In genomic region chr4:74114234-74114633, GRCh38 we compare ENCODE assay signal across 18 cellular contexts. TPM values are rescaled to one million over a fixed set of nuclear protein-coding genes. Genes with fewer than 3 reads are reported as not detected.
DNase-seq lines count a peak whose midpoint lies in the region; ATAC-seq, FAIRE-seq and TF ChIP-seq lines count a peak whose summit lies in the region.
"Had no signal": no experiment of that assay in that cellular context is flagged by ENCODE, and none has a peak within 500 bp of the region (broad histone marks: within the 10 kb centered on the region; RNA-seq: fewer than 3 reads in every experiment).

No MANE protein-coding gene starts in this region.

- H3K27ac ChIP-seq in keratinocyte (ENCODE audit: control insufficient read depth, insufficient read depth, low read length), result peak overlapping the region; percentile 94
- no peak overlapping the region for H3K27ac ChIP-seq in A673 (ENCODE audit: low read depth, low read length, poor library complexity, severe bottlenecking)
- no peak overlapping the region for H3K27ac ChIP-seq in gastrocnemius medialis
- H3K27ac ChIP-seq: C4-2B, cardiac muscle cell, esophagus muscularis mucosa had no signal

- H3K4me3 ChIP-seq in AG10803 (ENCODE audit: low read length) (no peak overlapping the region), keratinocyte (ENCODE audit: control insufficient read depth in 2 of 3, extremely low read depth in 1 of 3, insufficient read depth in 2 of 3, low read depth in 1 of 3, low read length in 3 of 3) (peak overlapping the region; percentile 51 to 83 (median 56)), A673 (ENCODE audit: low read depth, low read length, poor library complexity, severe bottlenecking) (no peak overlapping the region), gastrocnemius medialis (no peak overlapping the region)
- H3K4me3 ChIP-seq: cardiac muscle cell, esophagus muscularis mucosa had no signal

- dilution Hi-C loops in keratinocyte (cut with MboI; ENCODE audit: extremely low pct_ligation_motif_present, low sequenced_read_pairs), result no loop called here

- H3K9me3 Mint-ChIP-seq in chondrocyte (ENCODE audit: low read depth), result peaks cover 4% of the 10 kb centered on the region
- H3K9me3 Mint-ChIP-seq: activated CD4-positive, alpha-beta memory T cell treated with anti-CD3 and anti-CD28 coated beads, Interleukin-2, amount 10 ng/mL, durations not matched to agents 7 days and 5 days; activated T-helper 2 cell treated with anti-CD3 and anti-CD28 coated beads, Interferon-gamma antibody, Interleukin-2, Interleukin-4, amounts not matched to agents 10 μg/mL and 5 μg/mL and 100 μg/mL, durations not matched to agents 14 hours and 24 hours and 36 hours had no signal

- peak overlapping the region; percentile 88 for H3K27ac Mint-ChIP-seq in chondrocyte (ENCODE audit: unreplicated experiment)
- H3K27ac Mint-ChIP-seq: activated CD4-positive, alpha-beta memory T cell treated with anti-CD3 and anti-CD28 coated beads, Interleukin-2, amount 10 ng/mL, durations not matched to agents 7 days and 5 days; activated T-helper 2 cell treated with anti-CD3 and anti-CD28 coated beads, Interferon-gamma antibody, Interleukin-2, Interleukin-4, amounts not matched to agents 10 μg/mL and 5 μg/mL and 100 μg/mL, durations not matched to agents 14 hours and 24 hours and 36 hours had no signal

- FAIRE-seq in keratinocyte (lab: Jason Lieb, UNC), result peak; percentile 75
- FAIRE-seq: H54 had no signal

- H3K36me3 ChIP-seq in keratinocyte (ENCODE audit: control insufficient read depth in 2 of 2, extremely low read depth in 1 of 2, insufficient read depth in 2 of 2, low read length in 2 of 2) (peaks cover 0 to 5% of the 10 kb centered on the region in 2 experiments), A673 (ENCODE audit: insufficient read depth, low read length, poor library complexity, severe bottlenecking) (no peaks in the 10 kb centered on the region), gastrocnemius medialis (no peaks in the 10 kb centered on the region)
- H3K36me3 ChIP-seq: cardiac muscle cell, esophagus muscularis mucosa had no signal

- ATAC-seq in GM19452 (IDR thresholded peaks at IDR 0.05; ENCODE audit: unreplicated experiment), result no peak
- no peak for ATAC-seq in gastrocnemius medialis
- ATAC-seq in HG02588 (IDR thresholded peaks at IDR 0.05; ENCODE audit: unreplicated experiment), result no peak
- ATAC-seq: Panc1 had no signal

- H3K36me3 Mint-ChIP-seq in chondrocyte (ENCODE audit: low read depth), result no peaks in the 10 kb centered on the region

- peak overlapping the region; percentile 84 for H3K9ac ChIP-seq in keratinocyte (ENCODE audit: control insufficient read depth, extremely low read depth, insufficient read depth, low read length)

- H3K27me3 Mint-ChIP-seq in chondrocyte (ENCODE audit: low read depth), result no peaks in the 10 kb centered on the region
- H3K27me3 Mint-ChIP-seq: activated CD4-positive, alpha-beta memory T cell treated with anti-CD3 and anti-CD28 coated beads, Interleukin-2, amount 10 ng/mL, durations not matched to agents 7 days and 5 days had no signal

- H3K27me3 ChIP-seq in keratinocyte (ENCODE audit: control insufficient read depth, extremely low read depth, insufficient read depth, low read length) (no peaks in the 10 kb centered on the region), A673 (replicated peaks; ENCODE audit: insufficient read depth, low read depth, low read length, poor library complexity) (no peaks in the 10 kb centered on the region), gastrocnemius medialis (no peaks in the 10 kb centered on the region)
- H3K27me3 ChIP-seq: cardiac muscle cell, esophagus muscularis mucosa had no signal

- H3K79me2 ChIP-seq in keratinocyte (ENCODE audit: control insufficient read depth, insufficient read depth, low read length), result peaks cover 21% of the 10 kb centered on the region

- H2AFZ ChIP-seq in keratinocyte (ENCODE audit: control insufficient read depth, low read length), result peak overlapping the region; percentile 52

- H3K4me1 ChIP-seq in keratinocyte (ENCODE audit: control insufficient read depth, extremely low read depth, insufficient read depth, low read length) (peaks cover 76% of the 10 kb centered on the region), A673 (ENCODE audit: insufficient read depth, low read length, poor library complexity, severe bottlenecking) (peaks cover 7% of the 10 kb centered on the region), gastrocnemius medialis (peaks cover 0 to 22% of the 10 kb centered on the region in 2 donors)

- in situ Hi-C loops in gastrocnemius medialis (cut with MboI; ENCODE audit: low sequenced_read_pairs in 4 of 4), result no loop called here

- DNase-seq in AG10803 (ENCODE audit: low read depth) (peak; percentile 57), NCI-H226 (peak; percentile 78), chondrocyte (ENCODE audit: low spot score) (no peak), keratinocyte (ENCODE audit: low read depth, low spot score) (peak; percentile 49), A673 (ENCODE audit: low spot score) (no peak), gastrocnemius medialis (no peak)
- DNase-seq: activated CD4-positive, alpha-beta memory T cell treated with anti-CD3 and anti-CD28 coated beads, Interleukin-2, amount 10 ng/mL, durations not matched to agents 7 days and 5 days; islet precursor cell; stimulated activated naive CD4-positive, alpha-beta T cell treated with Interleukin-2 at 50 U/mL for 16 hours had no signal

- no TSS peak for BruUV-seq in A673 (replicated peaks; lab: Mats Ljungman, UMichigan)

- H3K4me2 ChIP-seq in keratinocyte (ENCODE audit: control insufficient read depth, extremely low read depth, insufficient read depth, low read depth, low read length), result peak overlapping the region; percentile 73

- intact Hi-C loops in A673 (cut with micrococcal nuclease; ENCODE audit: unreplicated experiment) (no loop called here), gastrocnemius medialis (cut with DNase I; ENCODE audit: low total_unique reads) (no loop called here)

- TF ChIP-seq CTCF in AG10803 (conservative IDR thresholded peaks at IDR 0.05; ENCODE audit: low read length), result no peak
- TF ChIP-seq CTCF in chondrocyte (IDR thresholded peaks at IDR 0.05), result no peak
- no peak for TF ChIP-seq CTCF in keratinocyte (optimal IDR thresholded peaks at IDR 0.05 in 1 of 3, IDR thresholded peaks at IDR 0.05 in 1 of 3, conservative IDR thresholded peaks at IDR 0.05 in 1 of 3; ENCODE audit: extremely low read depth in 1 of 3, insufficient read depth in 2 of 3, low read length in 3 of 3)
- no peak for TF ChIP-seq CTCF in A673 (conservative IDR thresholded peaks at IDR 0.05; ENCODE audit: low read depth, low read length)
- TF ChIP-seq CTCF in gastrocnemius medialis (IDR thresholded peaks at IDR 0.05 in 4 of 5, conservative IDR thresholded peaks at IDR 0.05 in 1 of 5), result no peak

- CTCF ChIA-PET in A673 (lab: Charles Lee), result no interaction called here

- no peak overlapping the region for H3K4me3 Mint-ChIP-seq in chondrocyte (ENCODE audit: unreplicated experiment)
- H3K4me3 Mint-ChIP-seq: activated CD4-positive, alpha-beta memory T cell treated with anti-CD3 and anti-CD28 coated beads, Interleukin-2, amount 10 ng/mL, durations not matched to agents 7 days and 5 days had no signal

- H3K9me3 ChIP-seq in keratinocyte (ENCODE audit: control insufficient read depth, low read depth, low read length), result no peaks in the 10 kb centered on the region
- H3K9me3 ChIP-seq in A673 (ENCODE audit: low read depth, low read length, poor library complexity, severe bottlenecking), result no peaks in the 10 kb centered on the region
- H3K9me3 ChIP-seq in gastrocnemius medialis, result no peaks in the 10 kb centered on the region
- H3K9me3 ChIP-seq: esophagus muscularis mucosa had no signal

- POLR2A ChIA-PET in A673 (lab: Charles Lee; ENCODE audit: low non-redundant PET), result no interaction called here

- peaks cover 85% of the 10 kb centered on the region for H3K4me1 Mint-ChIP-seq in chondrocyte (ENCODE audit: low read depth)
- H3K4me1 Mint-ChIP-seq: activated CD4-positive, alpha-beta memory T cell treated with anti-CD3 and anti-CD28 coated beads, Interleukin-2, amount 10 ng/mL, durations not matched to agents 7 days and 5 days had no signal

- H3K9me1 ChIP-seq in keratinocyte (ENCODE audit: control insufficient read depth, extremely low read depth, insufficient read depth, low read length), result no peaks in the 10 kb centered on the region

- H4K20me1 ChIP-seq in keratinocyte (ENCODE audit: control insufficient read depth, extremely low read depth, insufficient read depth, low read length), result no peaks in the 10 kb centered on the region

- TF ChIP-seq POLR2A in gastrocnemius medialis (IDR thresholded peaks at IDR 0.05), result no peak

RNA-seq across cellular contexts. Expression of gene CXCL2, which starts 15.2 kb away (rescaled TPM):
- total RNA-seq in chondrocyte (0.89 to 8.7 TPM (median 7.9 TPM) in 3 replicates), A673 (2021) (0.90 TPM in 1 of 2 replicates, not detected in the other), gastrocnemius medialis (10 to 100 TPM; 22.2 to 46.8 (median 30.5) TPM)
- polyA plus RNA-seq in keratinocyte, result 0.96 to 39.7 TPM (median 9.7 TPM) in 3 replicates
- 1.6 TPM for polyA plus RNA-seq in keratinocyte (2011; ENCODE audit: low read depth)
- polyA plus RNA-seq in keratinocyte (2011; cell fraction: cytosol; rRNA removed), result 10.4 and 20.3 TPM in 2 replicates
- polyA plus RNA-seq in keratinocyte (2011; cell fraction: nucleus; rRNA removed), result 115 and 181 TPM in 2 replicates
- polyA plus RNA-seq in keratinocyte (2012; ENCODE audit: low replicate concordance), result 0.99 and 5.7 TPM in 2 replicates
- polyA minus RNA-seq in keratinocyte, result 0.69 to 8.7 TPM (median 2.0 TPM) in 3 replicates
- polyA minus RNA-seq in keratinocyte (2011; cell fraction: cytosol; rRNA and poly(A)+ RNA removed), result 18.2 TPM
- 38.9 and 54.1 TPM in 2 replicates for polyA minus RNA-seq in keratinocyte (2011; cell fraction: nucleus; rRNA and poly(A)+ RNA removed)
- total RNA-seq: activated CD4-positive, alpha-beta memory T cell treated with anti-CD3 and anti-CD28 coated beads, Interleukin-2, amount 10 ng/mL, durations not matched to agents 7 days and 5 days; activated T-helper 2 cell treated with anti-CD3 and anti-CD28 coated beads, Interferon-gamma antibody, Interleukin-2, Interleukin-4, amounts not matched to agents 10 μg/mL and 5 μg/mL and 100 μg/mL, durations not matched to agents 14 hours and 24 hours and 36 hours; cardiac muscle cell; T-helper 2 cell treated with Interferon-gamma antibody and Interleukin-4, amounts not matched to agents 100 ng/mL and 5 ng/mL, for 36 hours had no signal
- polyA plus RNA-seq: cardiac muscle cell had no signal

RNA-seq across cellular contexts. Expression of gene MTHFD2L, which starts 43.7 kb away (rescaled TPM):
- total RNA-seq in chondrocyte (6.6 to 10.6 TPM (median 7.4 TPM) in 3 replicates), A673 (2021) (11.3 and 11.4 TPM in 2 replicates), gastrocnemius medialis (10 to 100 TPM in 1 of 4 donors, 1 to 10 TPM in 3; 7.0 to 11.0 (median 7.8) TPM)
- polyA plus RNA-seq in keratinocyte, result 8.9 to 30.4 TPM (median 27.0 TPM) in 3 replicates
- polyA plus RNA-seq in keratinocyte (2011; ENCODE audit: low read depth), result 9.7 TPM
- 13.2 and 23.9 TPM in 2 replicates for polyA plus RNA-seq in keratinocyte (2011; cell fraction: cytosol; rRNA removed)
- 32.4 and 45.1 TPM in 2 replicates for polyA plus RNA-seq in keratinocyte (2011; cell fraction: nucleus; rRNA removed)
- polyA plus RNA-seq in keratinocyte (2012; ENCODE audit: low replicate concordance), result 9.0 and 10.8 TPM in 2 replicates
- 4.9 to 54.3 TPM (median 33.5 TPM) in 3 replicates for polyA minus RNA-seq in keratinocyte
- 33.4 TPM for polyA minus RNA-seq in keratinocyte (2011; cell fraction: cytosol; rRNA and poly(A)+ RNA removed)
- polyA minus RNA-seq in keratinocyte (2011; cell fraction: nucleus; rRNA and poly(A)+ RNA removed), result 34.2 and 75.0 TPM in 2 replicates

Comparison
In these comparisons a context has a peak if more than half of its experiments do, and no peak if none do; other contexts are left out.
1. DNase-seq: peak in AG10803 (single experiment), NCI-H226 (single experiment) and keratinocyte (single experiment); none in chondrocyte (single experiment), A673 (single experiment) and gastrocnemius medialis (0 of 2).
2. H3K4me3 ChIP-seq: peak in keratinocyte (3 of 3); none in AG10803 (single experiment), A673 (single experiment) and gastrocnemius medialis (0 of 4).